ENCODE assay signal across 16 cellular contexts in the genomic region with DNA sequence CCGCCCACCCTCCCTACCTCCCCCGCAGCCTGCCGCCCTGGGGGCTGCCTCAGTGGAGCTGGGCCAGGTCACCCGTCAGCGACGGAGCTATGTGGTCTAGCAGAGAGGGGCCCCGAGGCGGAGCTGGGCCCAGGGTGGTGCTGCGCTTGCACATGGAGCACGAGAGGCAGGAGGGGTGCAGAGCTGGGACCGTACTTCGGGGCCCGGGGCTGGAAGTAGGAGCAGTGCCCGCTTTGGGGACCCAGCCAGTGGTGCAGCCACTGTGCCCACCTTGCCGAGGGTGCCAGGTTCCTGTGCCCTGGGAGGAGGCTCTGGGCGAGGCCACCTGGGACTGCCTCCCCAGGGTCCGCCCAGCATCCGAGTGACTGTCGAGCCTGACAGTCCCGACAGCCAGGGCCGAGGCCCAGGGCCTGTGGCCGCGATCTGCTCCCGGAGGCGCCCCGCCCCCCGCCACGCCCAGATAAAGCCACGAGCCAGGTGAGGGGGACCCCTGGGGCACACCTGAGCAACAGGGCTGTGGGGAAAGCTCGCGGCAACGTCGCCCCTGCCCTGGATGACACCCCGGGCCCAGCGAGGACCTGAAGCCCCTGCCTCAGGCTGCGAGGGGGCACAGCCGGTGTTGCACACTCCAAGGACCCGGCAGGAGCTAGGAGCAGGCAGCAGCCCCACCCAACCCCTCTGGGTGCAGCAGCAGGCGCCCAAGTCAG.
DNase-seq lines count a peak whose midpoint lies in the region; ATAC-seq and TF ChIP-seq lines count a peak whose summit lies in the region.
"Had no signal": no experiment of that assay in that cellular context is flagged by ENCODE, and none has a peak within 500 bp of the region (broad histone marks: within the 10 kb centered on the region; RNA-seq: fewer than 3 reads in every experiment).

No MANE protein-coding gene starts in this region.

- H3K4me3 Mint-ChIP-seq in GM23338 = no peak overlapping the region
- H3K4me3 Mint-ChIP-seq: CD4-positive, alpha-beta memory T cell; HFFc6 had no signal

- no peaks in the 10 kb centered on the region for H3K9me2 ChIP-seq in GM23338 (ENCODE audit: insufficient read depth)

- peak overlapping the region; percentile 66 for H3K4me2 ChIP-seq in GM23338
- H3K4me2 ChIP-seq: BLaER1 treated with 17β-estradiol and CSF1 and Interleukin-3, amounts not matched to agents 10 nM and 100 nM had no signal

- H3K9ac ChIP-seq in HUES48 (ENCODE audit: low read depth, low read length) = no peak overlapping the region
- H3K9ac ChIP-seq: BLaER1 treated with 17β-estradiol and CSF1 and Interleukin-3, amounts not matched to agents 10 nM and 100 nM had no signal

- no peaks in the 10 kb centered on the region for H4K20me1 ChIP-seq in GM23338 (replicated peaks; ENCODE audit: insufficient read depth)

- H3K4me3 ChIP-seq in GM23338 = peak overlapping the region; percentile 49
- peak overlapping the region; percentile 57; the same call in 1 of the 2 replicates for H3K4me3 ChIP-seq in HUES48 (ENCODE audit: low read depth, low read length)
- no peak overlapping the region for H3K4me3 ChIP-seq in sigmoid colon
- H3K4me3 ChIP-seq in MG63 = no peak overlapping the region
- H3K4me3 ChIP-seq: BLaER1 treated with 17β-estradiol and CSF1 and Interleukin-3, amounts not matched to agents 10 nM and 100 nM had no signal

- no peaks in the 10 kb centered on the region for H3K79me2 ChIP-seq in GM23338 (replicated peaks; ENCODE audit: insufficient read depth)

- TF ChIP-seq CTCF in GM23338 (conservative IDR thresholded peaks at IDR 0.05; ENCODE audit: low read depth in 2 of 2) = no peak
- no peak for TF ChIP-seq CTCF in sigmoid colon (IDR thresholded peaks at IDR 0.05)

- no peak overlapping the region for H2AFZ ChIP-seq in GM23338

- H3K9me3 ChIP-seq in HUES48 (ENCODE audit: control insufficient read depth, insufficient read depth, low read length) (no peaks in the 10 kb centered on the region), sigmoid colon (no peaks in the 10 kb centered on the region), MG63 (no peaks in the 10 kb centered on the region)
- H3K9me3 ChIP-seq: BLaER1 treated with 17β-estradiol and CSF1 and Interleukin-3, amounts not matched to agents 10 nM and 100 nM; Caco-2 had no signal

- H3K36me3 Mint-ChIP-seq in GM23338 (ENCODE audit: low read depth) = no peaks in the 10 kb centered on the region
- H3K36me3 Mint-ChIP-seq: CD4-positive, alpha-beta memory T cell had no signal

- H3K36me3 ChIP-seq in GM23338 (ENCODE audit: insufficient read depth) (no peaks in the 10 kb centered on the region), HUES48 (ENCODE audit: control insufficient read depth, insufficient read depth, low read length) (no peaks in the 10 kb centered on the region), sigmoid colon (no peaks in the 10 kb centered on the region), MG63 (no peaks in the 10 kb centered on the region)
- H3K36me3 ChIP-seq: BLaER1 treated with 17β-estradiol and CSF1 and Interleukin-3, amounts not matched to agents 10 nM and 100 nM had no signal

- ATAC-seq in GM23338 = peak; percentile 22
- ATAC-seq in esophagus mucosa = peak; percentile 24

- no peak overlapping the region for H3K27ac ChIP-seq in GM23338 (ENCODE audit: low read depth)
- H3K27ac ChIP-seq in HUES48 (ENCODE audit: low read depth, low read length) = no peak overlapping the region
- no peak overlapping the region for H3K27ac ChIP-seq in sigmoid colon
- H3K27ac ChIP-seq: BLaER1 treated with 17β-estradiol and CSF1 and Interleukin-3, amounts not matched to agents 10 nM and 100 nM had no signal

- H3K27me3 ChIP-seq in GM23338 (ENCODE audit: insufficient read depth) = no peaks in the 10 kb centered on the region
- peaks cover 20% of the 10 kb centered on the region for H3K27me3 ChIP-seq in HUES48 (ENCODE audit: control insufficient read depth, insufficient read depth, low read length)
- H3K27me3 ChIP-seq in sigmoid colon = peaks cover 0 to 5% (median 5%) of the 10 kb centered on the region in 3 donors
- no peaks in the 10 kb centered on the region for H3K27me3 ChIP-seq in MG63

- WGBS in sigmoid colon, 2 donors = 29 to 36% methylated on average over 39 of the region's 39 CpGs

- H3F3A ChIP-seq in GM23338 (replicated peaks; ENCODE audit: low read depth) = no peaks in the 10 kb centered on the region

- intact Hi-C loops in sigmoid colon (cut with DNase I) = no loop called here

- H3K27ac Mint-ChIP-seq in GM23338 = no peak overlapping the region
- H3K27ac Mint-ChIP-seq: CD4-positive, alpha-beta memory T cell; HFFc6 had no signal

- H3K27me3 Mint-ChIP-seq in GM23338 (ENCODE audit: insufficient read depth, low read depth, poor library complexity) = no peaks in the 10 kb centered on the region

- DNase-seq in GM23338 (ENCODE audit: low spot score) (no peak), sigmoid colon (peak; percentile 57), NCI-H748 (lab: John Stamatoyannopoulos, UW; ENCODE audit: unreplicated experiment) (no peak), GF-D8 (lab: John Stamatoyannopoulos, UW) (no peak), MG63 (no peak)
- DNase-seq: CD4-positive, alpha-beta memory T cell; DMS 273 treated with DMSO at 0.1 percent for 48 hours; HFFc6; KG1; NCI-H1436 treated with DMSO at 0.1 percent for 48 hours; NCI-H1930; NK-92 treated with Interleukin-12 subunit alpha and Interleukin-12 subunit beta, amount 100 ng/mL, for 24 hours had no signal

- no peak for TF ChIP-seq EP300 in sigmoid colon (IDR thresholded peaks at IDR 0.05)

- H3K4me1 Mint-ChIP-seq in GM23338 = no peaks in the 10 kb centered on the region
- H3K4me1 Mint-ChIP-seq: CD4-positive, alpha-beta memory T cell had no signal

- H3K4me1 ChIP-seq in GM23338 (ENCODE audit: insufficient read depth) (no peaks in the 10 kb centered on the region), HUES48 (ENCODE audit: control insufficient read depth, insufficient read depth, low read length) (no peaks in the 10 kb centered on the region), sigmoid colon (no peaks in the 10 kb centered on the region)
- H3K4me1 ChIP-seq: BLaER1 treated with 17β-estradiol and CSF1 and Interleukin-3, amounts not matched to agents 10 nM and 100 nM; Caco-2 had no signal

- no peaks in the 10 kb centered on the region for H3K9me3 Mint-ChIP-seq in GM23338
- H3K9me3 Mint-ChIP-seq: CD4-positive, alpha-beta memory T cell; HFFc6 had no signal

- TF ChIP-seq POLR2A in sigmoid colon (IDR thresholded peaks at IDR 0.05) = no peak

TF ChIP-seq in GM23338, 12 proteins besides CTCF, POLR2A, EP300 and RAD21 (continues in another document):
- TF ChIP-seq, protein P1, sequence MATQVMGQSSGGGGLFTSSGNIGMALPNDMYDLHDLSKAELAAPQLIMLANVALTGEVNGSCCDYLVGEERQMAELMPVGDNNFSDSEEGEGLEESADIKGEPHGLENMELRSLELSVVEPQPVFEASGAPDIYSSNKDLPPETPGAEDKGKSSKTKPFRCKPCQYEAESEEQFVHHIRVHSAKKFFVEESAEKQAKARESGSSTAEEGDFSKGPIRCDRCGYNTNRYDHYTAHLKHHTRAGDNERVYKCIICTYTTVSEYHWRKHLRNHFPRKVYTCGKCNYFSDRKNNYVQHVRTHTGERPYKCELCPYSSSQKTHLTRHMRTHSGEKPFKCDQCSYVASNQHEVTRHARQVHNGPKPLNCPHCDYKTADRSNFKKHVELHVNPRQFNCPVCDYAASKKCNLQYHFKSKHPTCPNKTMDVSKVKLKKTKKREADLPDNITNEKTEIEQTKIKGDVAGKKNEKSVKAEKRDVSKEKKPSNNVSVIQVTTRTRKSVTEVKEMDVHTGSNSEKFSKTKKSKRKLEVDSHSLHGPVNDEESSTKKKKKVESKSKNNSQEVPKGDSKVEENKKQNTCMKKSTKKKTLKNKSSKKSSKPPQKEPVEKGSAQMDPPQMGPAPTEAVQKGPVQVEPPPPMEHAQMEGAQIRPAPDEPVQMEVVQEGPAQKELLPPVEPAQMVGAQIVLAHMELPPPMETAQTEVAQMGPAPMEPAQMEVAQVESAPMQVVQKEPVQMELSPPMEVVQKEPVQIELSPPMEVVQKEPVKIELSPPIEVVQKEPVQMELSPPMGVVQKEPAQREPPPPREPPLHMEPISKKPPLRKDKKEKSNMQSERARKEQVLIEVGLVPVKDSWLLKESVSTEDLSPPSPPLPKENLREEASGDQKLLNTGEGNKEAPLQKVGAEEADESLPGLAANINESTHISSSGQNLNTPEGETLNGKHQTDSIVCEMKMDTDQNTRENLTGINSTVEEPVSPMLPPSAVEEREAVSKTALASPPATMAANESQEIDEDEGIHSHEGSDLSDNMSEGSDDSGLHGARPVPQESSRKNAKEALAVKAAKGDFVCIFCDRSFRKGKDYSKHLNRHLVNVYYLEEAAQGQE (IDR thresholded peaks at IDR 0.05; ENCODE audit: unreplicated experiment) = no peak
- TF ChIP-seq NANOG (IDR thresholded peaks at IDR 0.05; ENCODE audit: borderline replicate concordance) = no peak
- no peak for TF ChIP-seq CREB1 (CRISPR knock-in tag; IDR thresholded peaks at IDR 0.05; ENCODE audit: low read depth)
- no peak for TF ChIP-seq EZH2 (IDR thresholded peaks at IDR 0.05; ENCODE audit: low read depth, unreplicated experiment)
- no peak for TF ChIP-seq JUNB (IDR thresholded peaks at IDR 0.05; ENCODE audit: unreplicated experiment)
- TF ChIP-seq, protein P2, sequence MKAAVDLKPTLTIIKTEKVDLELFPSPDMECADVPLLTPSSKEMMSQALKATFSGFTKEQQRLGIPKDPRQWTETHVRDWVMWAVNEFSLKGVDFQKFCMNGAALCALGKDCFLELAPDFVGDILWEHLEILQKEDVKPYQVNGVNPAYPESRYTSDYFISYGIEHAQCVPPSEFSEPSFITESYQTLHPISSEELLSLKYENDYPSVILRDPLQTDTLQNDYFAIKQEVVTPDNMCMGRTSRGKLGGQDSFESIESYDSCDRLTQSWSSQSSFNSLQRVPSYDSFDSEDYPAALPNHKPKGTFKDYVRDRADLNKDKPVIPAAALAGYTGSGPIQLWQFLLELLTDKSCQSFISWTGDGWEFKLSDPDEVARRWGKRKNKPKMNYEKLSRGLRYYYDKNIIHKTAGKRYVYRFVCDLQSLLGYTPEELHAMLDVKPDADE (IDR thresholded peaks at IDR 0.05) = no peak
- no peak for TF ChIP-seq ZNF331 (CRISPR knock-in tag; IDR thresholded peaks at IDR 0.05; ENCODE audit: low read depth)
- no peak for TF ChIP-seq EZH2phosphoT487 (IDR thresholded peaks at IDR 0.05; ENCODE audit: unreplicated experiment)
- TF ChIP-seq POLR2AphosphoS5 (IDR thresholded peaks at IDR 0.05; ENCODE audit: low read depth) = no peak
- TF ChIP-seq ZNF114 (CRISPR knock-in tag; IDR thresholded peaks at IDR 0.05) = no peak
- TF ChIP-seq STAT1 (IDR thresholded peaks at IDR 0.05; ENCODE audit: unreplicated experiment) = no peak

Comparison
In these comparisons a context has a peak if more than half of its experiments do, and no peak if none do; other contexts are left out.
1. H3K4me3 ChIP-seq: peak in GM23338 (single experiment) and HUES48 (single experiment); none in sigmoid colon (0 of 4) and MG63 (single experiment).